1 cellular context compared by ENCODE assay signal in the genomic region with DNA sequence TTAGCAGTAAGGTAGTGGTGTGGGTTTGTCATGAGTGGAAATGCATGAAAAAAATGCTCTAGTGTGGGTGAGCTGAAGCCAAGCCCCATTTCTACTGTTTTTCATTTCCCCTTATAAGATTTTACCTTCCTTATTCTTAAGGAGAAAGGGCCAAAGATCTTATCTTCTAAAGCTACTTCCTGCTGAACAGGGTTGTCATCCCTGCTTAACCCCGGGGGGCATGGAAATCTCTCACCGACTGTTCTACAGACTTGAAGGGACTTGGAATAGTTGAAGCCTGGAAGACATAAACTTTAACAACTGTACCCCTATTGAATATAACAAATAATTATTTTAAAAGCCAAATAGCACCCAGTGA.
TF ChIP-seq lines count a peak whose summit lies in the region.

No MANE protein-coding gene starts in this region.

TF ChIP-seq in endothelial cell of umbilical vein, 7 proteins besides CTCF, POLR2A, EP300 and RAD21:
- TF ChIP-seq FOS (IDR thresholded peaks at IDR 0.05; ENCODE audit: borderline replicate concordance, insufficient read depth, low read length) = no peak
- TF ChIP-seq GATA2 (IDR thresholded peaks at IDR 0.05; ENCODE audit: insufficient read depth, insufficient read length, low read depth, low read length) = peak; percentile 67
- TF ChIP-seq JUN (IDR thresholded peaks at IDR 0.05; ENCODE audit: borderline replicate concordance, insufficient read depth, insufficient read length, low read depth) = no peak
- TF ChIP-seq MAX (IDR thresholded peaks at IDR 0.05; ENCODE audit: insufficient read depth, insufficient read length) = no peak
- no peak for TF ChIP-seq MYC (IDR thresholded peaks at IDR 0.05; ENCODE audit: low read depth, low read length)
